In the genomic region with DNA sequence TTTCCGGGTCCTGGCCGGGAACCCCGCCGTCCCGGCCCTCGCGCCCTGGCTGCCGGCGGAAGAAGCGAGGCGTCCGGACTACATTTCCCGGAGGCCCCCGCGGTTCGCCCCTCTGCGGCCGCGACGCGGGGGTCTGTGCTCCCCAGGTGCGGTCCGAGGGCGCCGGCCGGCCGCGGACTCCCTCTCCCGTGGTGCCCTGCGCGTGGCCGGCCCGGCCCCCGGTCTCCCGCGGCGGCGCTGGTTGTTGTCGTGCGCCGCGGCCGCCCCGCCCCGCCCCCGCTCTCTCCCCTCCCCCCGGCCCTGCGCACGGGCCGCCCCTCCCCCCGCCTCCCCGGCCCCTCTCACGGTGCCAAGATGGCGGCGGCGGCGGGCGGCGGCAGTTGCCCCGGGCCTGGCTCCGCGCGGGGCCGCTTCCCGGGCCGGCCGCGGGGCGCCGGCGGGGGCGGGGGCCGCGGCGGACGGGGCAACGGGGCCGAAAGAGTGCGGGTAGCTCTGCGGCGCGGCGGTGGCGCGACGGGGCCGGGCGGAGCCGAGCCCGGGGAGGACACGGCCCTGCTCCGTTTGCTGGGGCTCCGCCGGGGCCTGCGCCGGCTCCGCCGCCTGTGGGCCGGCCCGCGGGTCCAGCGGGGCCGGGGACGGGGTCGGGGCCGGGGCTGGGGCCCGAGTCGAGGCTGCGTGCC, we compare ENCODE assay signal across 8 cellular contexts. TPM values are rescaled to one million over a fixed set of nuclear protein-coding genes. Genes with fewer than 3 reads are reported as not detected.
DNase-seq lines count a peak whose midpoint lies in the region; ATAC-seq, FAIRE-seq and TF ChIP-seq lines count a peak whose summit lies in the region.

A gene with protein sequence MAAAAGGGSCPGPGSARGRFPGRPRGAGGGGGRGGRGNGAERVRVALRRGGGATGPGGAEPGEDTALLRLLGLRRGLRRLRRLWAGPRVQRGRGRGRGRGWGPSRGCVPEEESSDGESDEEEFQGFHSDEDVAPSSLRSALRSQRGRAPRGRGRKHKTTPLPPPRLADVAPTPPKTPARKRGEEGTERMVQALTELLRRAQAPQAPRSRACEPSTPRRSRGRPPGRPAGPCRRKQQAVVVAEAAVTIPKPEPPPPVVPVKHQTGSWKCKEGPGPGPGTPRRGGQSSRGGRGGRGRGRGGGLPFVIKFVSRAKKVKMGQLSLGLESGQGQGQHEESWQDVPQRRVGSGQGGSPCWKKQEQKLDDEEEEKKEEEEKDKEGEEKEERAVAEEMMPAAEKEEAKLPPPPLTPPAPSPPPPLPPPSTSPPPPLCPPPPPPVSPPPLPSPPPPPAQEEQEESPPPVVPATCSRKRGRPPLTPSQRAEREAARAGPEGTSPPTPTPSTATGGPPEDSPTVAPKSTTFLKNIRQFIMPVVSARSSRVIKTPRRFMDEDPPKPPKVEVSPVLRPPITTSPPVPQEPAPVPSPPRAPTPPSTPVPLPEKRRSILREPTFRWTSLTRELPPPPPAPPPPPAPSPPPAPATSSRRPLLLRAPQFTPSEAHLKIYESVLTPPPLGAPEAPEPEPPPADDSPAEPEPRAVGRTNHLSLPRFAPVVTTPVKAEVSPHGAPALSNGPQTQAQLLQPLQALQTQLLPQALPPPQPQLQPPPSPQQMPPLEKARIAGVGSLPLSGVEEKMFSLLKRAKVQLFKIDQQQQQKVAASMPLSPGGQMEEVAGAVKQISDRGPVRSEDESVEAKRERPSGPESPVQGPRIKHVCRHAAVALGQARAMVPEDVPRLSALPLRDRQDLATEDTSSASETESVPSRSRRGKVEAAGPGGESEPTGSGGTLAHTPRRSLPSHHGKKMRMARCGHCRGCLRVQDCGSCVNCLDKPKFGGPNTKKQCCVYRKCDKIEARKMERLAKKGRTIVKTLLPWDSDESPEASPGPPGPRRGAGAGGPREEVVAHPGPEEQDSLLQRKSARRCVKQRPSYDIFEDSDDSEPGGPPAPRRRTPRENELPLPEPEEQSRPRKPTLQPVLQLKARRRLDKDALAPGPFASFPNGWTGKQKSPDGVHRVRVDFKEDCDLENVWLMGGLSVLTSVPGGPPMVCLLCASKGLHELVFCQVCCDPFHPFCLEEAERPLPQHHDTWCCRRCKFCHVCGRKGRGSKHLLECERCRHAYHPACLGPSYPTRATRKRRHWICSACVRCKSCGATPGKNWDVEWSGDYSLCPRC (N-terminal part only) (plus strand): TSS at position 339 of the 680 bp plus-strand sequence. CDS start 16 bp downstream, at position 355.

- H3K4me1 ChIP-seq in endodermal cell (ENCODE audit: control insufficient read depth, insufficient read depth, low read length): peaks cover 13% of the 10 kb centered on the region

- H3K9me3 Mint-ChIP-seq in endodermal cell (no peaks in the 10 kb centered on the region), mesothelial cell of epicardium (no peaks in the 10 kb centered on the region)

- H3K36me3 ChIP-seq in SU-DHL-6 (ENCODE audit: low read length) (no peaks in the 10 kb centered on the region), endodermal cell (ENCODE audit: control insufficient read depth, insufficient read depth, low read length) (peaks cover 8% of the 10 kb centered on the region)

- H3K9me2 ChIP-seq in SU-DHL-6 (replicated peaks; ENCODE audit: insufficient read depth, low read length): no peaks in the 10 kb centered on the region

- no peaks in the 10 kb centered on the region for H3F3A ChIP-seq in SU-DHL-6 (ENCODE audit: insufficient read depth)

- WGBS in endodermal cell (ENCODE audit: insufficient coverage in 1 of 2, insufficient read length in 1 of 2), 2 experiments: 0 to 1% methylated on average over 35 to 87 of the region's 109 CpGs

- peak within 1 kb of the TSS; percentile 66 for H2AFZ ChIP-seq in SU-DHL-6 (ENCODE audit: low read depth, low read length, severe bottlenecking)

- H3K27ac ChIP-seq in SU-DHL-6 (ENCODE audit: low read depth, low read length): peak within 1 kb of the TSS; percentile 59
- H3K27ac ChIP-seq in endodermal cell (ENCODE audit: low read depth, low read length): peak within 1 kb of the TSS; percentile 80

- FAIRE-seq in urothelium cell line (lab: Jason Lieb, UNC): no peak

- no peaks in the 10 kb centered on the region for H3K27me3 ChIP-seq in SU-DHL-6 (ENCODE audit: low read length)
- no peaks in the 10 kb centered on the region for H3K27me3 ChIP-seq in endodermal cell (ENCODE audit: control insufficient read depth, insufficient read depth, low read length, poor library complexity, severe bottlenecking)

- H3K9ac ChIP-seq in SU-DHL-6 (ENCODE audit: low read length) (peak within 1 kb of the TSS; percentile 72), endodermal cell (ENCODE audit: extremely low read depth, low read length, poor library complexity, severe bottlenecking) (peak within 1 kb of the TSS; percentile 68)

- H3K4me2 ChIP-seq in SU-DHL-6 (ENCODE audit: low read depth, low read length, poor library complexity, severe bottlenecking): peak within 1 kb of the TSS; percentile 74

- no peaks in the 10 kb centered on the region for H4K20me1 ChIP-seq in SU-DHL-6 (ENCODE audit: low read depth, low read length)

- H3K9me3 ChIP-seq in SU-DHL-6 (ENCODE audit: insufficient read depth, low read length) (no peaks in the 10 kb centered on the region), endodermal cell (ENCODE audit: control insufficient read depth, low read length) (no peaks in the 10 kb centered on the region)

- H3K79me2 ChIP-seq in SU-DHL-6 (ENCODE audit: insufficient read depth, low read length): peaks cover 22% of the 10 kb centered on the region

- no peak for DNase-seq in activated CD4-positive, CD25-positive, alpha-beta regulatory T cell treated with anti-CD3 and anti-CD28 coated beads, Interleukin-2, amount 50 U/mL, for 72 hours
- DNase-seq in endodermal cell (no peak), mesothelial cell of epicardium (ENCODE audit: low spot score in 2 of 2, unreplicated experiment in 2 of 2) (peak; percentile 90 to 93), urothelium cell line (ENCODE audit: low spot score) (peak; percentile 98)

- peaks cover 18% of the 10 kb centered on the region for H3K4me1 Mint-ChIP-seq in endodermal cell
- H3K4me1 Mint-ChIP-seq in mesothelial cell of epicardium: peaks cover 24% of the 10 kb centered on the region

- H3K36me3 Mint-ChIP-seq in endodermal cell (ENCODE audit: low read depth) (peaks cover 22% of the 10 kb centered on the region), mesothelial cell of epicardium (peaks cover 6% of the 10 kb centered on the region)

- TF ChIP-seq CTCF in SU-DHL-6 (IDR thresholded peaks at IDR 0.05; ENCODE audit: insufficient read depth, low read length, poor library complexity, severe bottlenecking): no peak
- no peak for TF ChIP-seq CTCF in endodermal cell (conservative IDR thresholded peaks at IDR 0.05)
- TF ChIP-seq CTCF in mesothelial cell of epicardium (IDR thresholded peaks at IDR 0.05; ENCODE audit: unreplicated experiment): no peak

- peak within 1 kb of the TSS; percentile 65 for H3K4me3 ChIP-seq in SU-DHL-6 (ENCODE audit: insufficient read depth, low read length, poor library complexity, severe bottlenecking)
- peak within 1 kb of the TSS; percentile 90 for H3K4me3 ChIP-seq in endodermal cell (ENCODE audit: low read length)

- ATAC-seq in activated CD4-positive, CD25-positive, alpha-beta regulatory T cell treated with anti-CD3 and anti-CD28 coated beads, Interleukin-2, amount 50 U/mL, for 24 hours: peak; percentile 0
- ATAC-seq in HG03439 (IDR thresholded peaks at IDR 0.05; ENCODE audit: unreplicated experiment) (peak; percentile 0), GM21390 (IDR thresholded peaks at IDR 0.05; ENCODE audit: unreplicated experiment) (no peak)

- no peaks in the 10 kb centered on the region for H3K27me3 Mint-ChIP-seq in endodermal cell (ENCODE audit: insufficient read depth)
- H3K27me3 Mint-ChIP-seq in mesothelial cell of epicardium (ENCODE audit: low read depth): no peaks in the 10 kb centered on the region

- H3K4me3 Mint-ChIP-seq in endodermal cell (peak within 1 kb of the TSS; percentile 86), mesothelial cell of epicardium (peak within 1 kb of the TSS; percentile 86)

- H3K27ac Mint-ChIP-seq in endodermal cell (peak within 1 kb of the TSS; percentile 96), mesothelial cell of epicardium (peak within 1 kb of the TSS; percentile 93)

RNA-seq across cellular contexts. Expression of the gene that starts here (rescaled TPM):
- 10 to 100 TPM; 48.1 to 54.0 TPM for total RNA-seq in endodermal cell
- 35.3 TPM for polyA plus RNA-seq in endodermal cell (2013, experiment 1 of 2)
- 28.0 TPM for polyA plus RNA-seq in endodermal cell (2013, experiment 2 of 2)
- 60.6 to 62.7 TPM (median 61.8 TPM) in 3 replicates for total RNA-seq in mesothelial cell of epicardium

Comparison
In these comparisons a context has a peak if more than half of its experiments do, and no peak if none do; other contexts are left out.
1. DNase-seq: peak in mesothelial cell of epicardium (2 of 2) and urothelium cell line (single experiment); none in activated CD4-positive, CD25-positive, alpha-beta regulatory T cell treated with anti-CD3 and anti-CD28 coated beads, Interleukin-2, amount 50 U/mL, for 72 hours (single experiment) and endodermal cell (single experiment).